Comparison of ENCODE assay signal across 1 cellular context in the genomic region with DNA sequence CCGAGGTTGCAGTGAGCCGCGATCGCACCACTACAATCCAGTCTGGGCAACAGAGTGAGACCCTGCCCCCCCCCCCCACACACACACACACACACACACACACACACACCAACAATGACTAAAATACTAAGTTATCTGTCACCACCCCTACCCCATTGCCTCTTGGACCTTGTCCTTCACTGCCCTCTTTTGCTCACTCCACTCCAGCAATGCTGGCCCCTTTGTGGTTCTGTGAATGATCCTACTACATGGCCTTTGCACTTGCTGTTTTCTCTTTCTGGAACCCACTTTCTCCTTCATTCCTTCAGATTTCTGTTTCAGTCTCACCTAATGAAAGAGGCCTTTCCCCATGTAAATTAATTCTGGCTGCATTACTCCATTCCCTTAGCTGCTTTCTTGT.
TF ChIP-seq lines count a peak whose summit lies in the region.

No MANE protein-coding gene starts in this region.

TF ChIP-seq in K562, 482 proteins besides CTCF, POLR2A, EP300 and RAD21:
- TF ChIP-seq RBM25 (IDR thresholded peaks at IDR 0.05; ENCODE audit: low read depth, low read length, severe bottlenecking): peak; percentile 7
- TF ChIP-seq GTF2A2 (tag; IDR thresholded peaks at IDR 0.05): no peak
- TF ChIP-seq, protein P1, sequence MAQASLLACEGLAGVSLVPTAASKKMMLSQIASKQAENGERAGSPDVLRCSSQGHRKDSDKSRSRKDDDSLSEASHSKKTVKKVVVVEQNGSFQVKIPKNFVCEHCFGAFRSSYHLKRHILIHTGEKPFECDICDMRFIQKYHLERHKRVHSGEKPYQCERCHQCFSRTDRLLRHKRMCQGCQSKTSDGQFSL (CRISPR knock-in tag; IDR thresholded peaks at IDR 0.05): 0 out of 2 replicates have a peak, but pooled peaks have one; percentile 86
- TF ChIP-seq, protein P1 (tag; IDR thresholded peaks at IDR 0.05): peak in 1 of 2 experiments; percentile 82; a peak in 2 of 4 replicates
- TF ChIP-seq, protein P2, sequence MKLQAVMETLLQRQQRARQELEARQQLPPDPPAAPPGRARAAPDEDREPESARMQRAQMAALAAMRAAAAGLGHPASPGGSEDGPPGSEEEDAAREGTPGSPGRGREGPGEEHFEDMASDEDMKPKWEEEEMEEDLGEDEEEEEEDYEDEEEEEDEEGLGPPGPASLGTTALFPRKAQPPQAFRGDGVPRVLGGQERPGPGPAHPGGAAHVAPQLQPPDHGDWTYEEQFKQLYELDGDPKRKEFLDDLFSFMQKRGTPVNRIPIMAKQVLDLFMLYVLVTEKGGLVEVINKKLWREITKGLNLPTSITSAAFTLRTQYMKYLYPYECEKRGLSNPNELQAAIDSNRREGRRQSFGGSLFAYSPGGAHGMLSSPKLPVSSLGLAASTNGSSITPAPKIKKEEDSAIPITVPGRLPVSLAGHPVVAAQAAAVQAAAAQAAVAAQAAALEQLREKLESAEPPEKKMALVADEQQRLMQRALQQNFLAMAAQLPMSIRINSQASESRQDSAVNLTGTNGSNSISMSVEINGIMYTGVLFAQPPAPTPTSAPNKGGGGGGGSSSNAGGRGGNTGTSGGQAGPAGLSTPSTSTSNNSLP (IDR thresholded peaks at IDR 0.05; ENCODE audit: borderline replicate concordance, low read depth, low read length): no peak
- TF ChIP-seq TEAD4 (IDR thresholded peaks at IDR 0.05; ENCODE audit: low read length): no peak
- TF ChIP-seq TEAD4 (CRISPR knock-in tag; IDR thresholded peaks at IDR 0.05; ENCODE audit: borderline replicate concordance): no peak
- no peak for TF ChIP-seq ZBTB8A (IDR thresholded peaks at IDR 0.05; ENCODE audit: partially characterized antibody)
- peak; percentile 32 for TF ChIP-seq MEIS2 (IDR thresholded peaks at IDR 0.05; ENCODE audit: partially characterized antibody)
- TF ChIP-seq, protein P3, sequence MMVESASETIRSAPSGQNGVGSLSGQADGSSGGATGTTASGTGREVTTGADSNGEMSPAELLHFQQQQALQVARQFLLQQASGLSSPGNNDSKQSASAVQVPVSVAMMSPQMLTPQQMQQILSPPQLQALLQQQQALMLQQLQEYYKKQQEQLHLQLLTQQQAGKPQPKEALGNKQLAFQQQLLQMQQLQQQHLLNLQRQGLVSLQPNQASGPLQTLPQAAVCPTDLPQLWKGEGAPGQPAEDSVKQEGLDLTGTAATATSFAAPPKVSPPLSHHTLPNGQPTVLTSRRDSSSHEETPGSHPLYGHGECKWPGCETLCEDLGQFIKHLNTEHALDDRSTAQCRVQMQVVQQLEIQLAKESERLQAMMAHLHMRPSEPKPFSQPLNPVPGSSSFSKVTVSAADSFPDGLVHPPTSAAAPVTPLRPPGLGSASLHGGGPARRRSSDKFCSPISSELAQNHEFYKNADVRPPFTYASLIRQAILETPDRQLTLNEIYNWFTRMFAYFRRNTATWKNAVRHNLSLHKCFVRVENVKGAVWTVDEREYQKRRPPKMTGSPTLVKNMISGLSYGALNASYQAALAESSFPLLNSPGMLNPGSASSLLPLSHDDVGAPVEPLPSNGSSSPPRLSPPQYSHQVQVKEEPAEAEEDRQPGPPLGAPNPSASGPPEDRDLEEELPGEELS (CRISPR knock-in tag; IDR thresholded peaks at IDR 0.05; ENCODE audit: borderline replicate concordance): no peak
TF ChIP-seq in K562: peak in this region for 3.
